24 cellular contexts compared by ENCODE assay signal in genomic region chr3:124230432-124230831, GRCh38.
"Had no signal": no experiment of that assay in that cellular context is flagged by ENCODE, and none has a peak within 500 bp of the region (broad histone marks: within the 10 kb centered on the region; RNA-seq: fewer than 3 reads in every experiment).

No MANE protein-coding gene starts in this region.

- H3K4me1 Mint-ChIP-seq: naive B cell; natural killer cell; stimulated activated naive B cell treated with anti-CD40 and anti-IgM and Interleukin-4, amounts not matched to agents 10 μg/mL and 1 μg/mL and 100 μg/mL, for 72 hours had no signal

- H3K4me3 ChIP-seq: heart right ventricle, hepatocyte, left lung, lower lobe of right lung, right atrium auricular region, right lobe of liver, smooth muscle cell, stomach, testis, thyroid gland, transverse colon, upper lobe of left lung had no signal

- DNase-seq: heart right ventricle; kidney; left colon; left lung; lower lobe of right lung; mammary epithelial cell; naive B cell; natural killer cell; nephron progenitor cell; right lobe of liver; stimulated activated CD4-positive, alpha-beta T cell treated with anti-CD3 and anti-CD28 coated beads, Interleukin-1b, Interleukin-23, amount 100 ng/mL, for 48 hours; stimulated activated CD4-positive, alpha-beta T cell treated with anti-CD3 and anti-CD28 coated beads, Interleukin-4, amount 100 ng/mL, for 1 hour; stimulated activated naive B cell treated with anti-CD40 and anti-IgM and Interleukin-4, amounts not matched to agents 10 μg/mL and 1 μg/mL and 100 μg/mL, for 72 hours; stimulated activated naive CD8-positive, alpha-beta T cell treated with anti-CD3 and anti-CD28 coated beads, Interleukin-15, Interleukin-2, amounts not matched to agents 100 U/mL and 50 U/mL, for 24 hours; stomach; testis; thyroid gland; transverse colon; upper lobe of left lung had no signal

- H3K4me1 ChIP-seq: left lung, lower lobe of right lung, parathyroid adenoma, right atrium auricular region, right lobe of liver, stomach, testis, thyroid gland, transverse colon had no signal

- H3K4me3 Mint-ChIP-seq: mesothelial cell of epicardium; naive B cell; natural killer cell; nephron progenitor cell; stimulated activated naive B cell treated with anti-CD40 and anti-IgM and Interleukin-4, amounts not matched to agents 10 μg/mL and 1 μg/mL and 100 μg/mL, for 72 hours had no signal

- ATAC-seq: heart right ventricle; left colon; left lung; lower lobe of right lung; natural killer cell; stimulated activated naive B cell treated with anti-CD40 and anti-IgM and Interleukin-4, amounts not matched to agents 10 μg/mL and 1 μg/mL and 100 μg/mL, for 72 hours; stimulated activated naive CD8-positive, alpha-beta T cell treated with anti-CD3 and anti-CD28 coated beads, Interleukin-15, Interleukin-2, amounts not matched to agents 100 U/mL and 50 U/mL, for 24 hours had no signal

- H3K27me3 ChIP-seq: heart right ventricle, hepatocyte, left lung, right atrium auricular region, right lobe of liver, testis, thyroid gland, transverse colon, upper lobe of left lung had no signal

- H3K79me2 ChIP-seq: hepatocyte, parathyroid adenoma had no signal

- H2AFZ ChIP-seq: hepatocyte, parathyroid adenoma had no signal

- H3K27ac ChIP-seq: heart right ventricle, hepatocyte, left lung, lower lobe of right lung, parathyroid adenoma, right atrium auricular region, right lobe of liver, stomach, testis, thyroid gland, transverse colon, upper lobe of left lung had no signal

- H3K4me2 ChIP-seq: hepatocyte, smooth muscle cell had no signal

- H3K27ac Mint-ChIP-seq: mesothelial cell of epicardium; naive B cell; natural killer cell; nephron progenitor cell; stimulated activated naive B cell treated with anti-CD40 and anti-IgM and Interleukin-4, amounts not matched to agents 10 μg/mL and 1 μg/mL and 100 μg/mL, for 72 hours had no signal

- H3K36me3 Mint-ChIP-seq: natural killer cell; stimulated activated naive B cell treated with anti-CD40 and anti-IgM and Interleukin-4, amounts not matched to agents 10 μg/mL and 1 μg/mL and 100 μg/mL, for 72 hours had no signal

- H3K36me3 ChIP-seq: left lung, lower lobe of right lung, right atrium auricular region, right lobe of liver, stomach, thyroid gland, transverse colon, upper lobe of left lung had no signal
